Comparison of ENCODE assay signal across 8 cellular contexts in the genomic region with DNA sequence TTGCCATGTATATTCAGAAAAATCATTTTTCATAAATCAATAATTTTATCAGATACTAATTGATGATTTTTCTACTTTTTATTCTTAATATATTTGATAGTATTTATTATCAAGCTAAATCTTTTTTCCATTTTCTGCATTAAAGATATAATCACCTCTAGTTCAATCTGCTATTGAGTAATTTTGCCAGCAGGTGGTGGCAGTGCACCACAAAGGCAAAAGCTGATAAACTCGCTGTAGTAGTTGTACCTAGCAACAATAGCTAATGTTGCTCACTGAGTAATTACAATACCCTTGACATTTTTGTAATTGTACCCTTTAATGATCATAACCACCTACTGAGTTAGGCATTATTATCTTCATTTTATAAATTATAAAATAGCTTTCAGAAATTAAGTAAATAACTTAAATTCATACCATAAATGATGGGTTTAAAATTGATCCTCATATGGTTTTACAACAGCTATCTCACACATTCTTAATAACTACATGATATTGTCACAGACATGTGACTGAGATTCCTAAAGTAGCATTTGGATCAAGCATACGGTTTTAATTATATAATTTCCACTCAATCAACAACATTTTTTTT. TPM values are rescaled to one million over a fixed set of nuclear protein-coding genes. Genes with fewer than 3 reads are reported as not detected.
A peak's percentile ranks its signal among the peaks of the same experiment; 100 is the strongest.
DNase-seq lines count a peak whose midpoint lies in the region; ATAC-seq and TF ChIP-seq lines count a peak whose summit lies in the region.

No MANE protein-coding gene starts in this region.

- ATAC-seq in GM19023 (IDR thresholded peaks at IDR 0.05; ENCODE audit: unreplicated experiment) (peak; percentile 92), HG03066 (IDR thresholded peaks at IDR 0.05; ENCODE audit: low read depth, unreplicated experiment) (peak; percentile 88)

- peak; percentile 29 for DNase-seq in NCI-H2107 treated with DMSO at 0.1 percent for 48 hours (lab: John Stamatoyannopoulos, UW; ENCODE audit: unreplicated experiment)
- DNase-seq in fibroblast of gingiva (ENCODE audit: low read depth) = peak; percentile 48
- peak; percentile 3 for DNase-seq in occipital lobe (lab: John Stamatoyannopoulos, UW)
- no peak for DNase-seq in T1000 (lab: John Stamatoyannopoulos, UW)

- H3K27ac ChIP-seq in C4-2B = no peak overlapping the region

- TF ChIP-seq CTCF in C4-2B (conservative IDR thresholded peaks at IDR 0.05) = peak; percentile 86
- TF ChIP-seq CTCF in WI38 (IDR thresholded peaks at IDR 0.05; ENCODE audit: low read depth, low read length) = peak; percentile 57

- no peak overlapping the region for H3K4me3 ChIP-seq in WI38 (ENCODE audit: low read depth, low read length)

RNA-seq across cellular contexts. Expression of gene CALCRL, which starts 52.0 kb away (rescaled TPM):
- 10.9 TPM for total RNA-seq in occipital lobe

RNA-seq across cellular contexts. Expression of gene TFPI, which starts 54.2 kb away (rescaled TPM):
- 35.2 TPM for total RNA-seq in occipital lobe
